ENCODE assay signal across 27 cellular contexts in genomic region chr15:87649175-87649574, GRCh38.
"Had no signal": no experiment of that assay in that cellular context is flagged by ENCODE, and none has a peak within 500 bp of the region (broad histone marks: within the 10 kb centered on the region; RNA-seq: fewer than 3 reads in every experiment).

No MANE protein-coding gene starts in this region.

- H3K79me2 ChIP-seq: parathyroid adenoma had no signal

- H2AFZ ChIP-seq: parathyroid adenoma had no signal

- H3K36me3 ChIP-seq: neutrophil, ovary, right lobe of liver, sigmoid colon, stomach, thoracic aorta, thyroid gland, tibial nerve, upper lobe of left lung, vagina had no signal

- H3K9ac ChIP-seq: parathyroid adenoma had no signal

- H3K4me3 ChIP-seq: ovary, psoas muscle, right lobe of liver, sigmoid colon, stomach, thoracic aorta, thyroid gland, tibial nerve, upper lobe of left lung, vagina had no signal

- H3K4me1 ChIP-seq: parathyroid adenoma, psoas muscle, right lobe of liver, thyroid gland, tibial nerve, upper lobe of left lung, vagina had no signal

- H3K9me3 ChIP-seq: neutrophil, ovary, psoas muscle, right lobe of liver, sigmoid colon, stomach, thoracic aorta, thyroid gland, tibial nerve, upper lobe of left lung, vagina had no signal

- DNase-seq: naive thymus-derived CD8-positive, alpha-beta T cell; nephron progenitor cell; nucleus accumbens; ovary; posterior cingulate gyrus; psoas muscle; right cardiac atrium; right lobe of liver; sigmoid colon; small intestine; stimulated activated CD4-positive, alpha-beta T cell treated with anti-CD3 and anti-CD28 coated beads, Interleukin-15, amount 100 ng/mL, for 24 hours; stimulated activated CD4-positive, alpha-beta T cell treated with anti-CD3 and anti-CD28 coated beads, Interleukin-2, amount 100 ng/mL, for 24 hours; stimulated activated CD4-positive, alpha-beta T cell treated with anti-CD3 and anti-CD28 coated beads, Interleukin-2, amount 100 ng/mL, for 48 hours; stimulated activated CD4-positive, alpha-beta T cell treated with anti-CD3 and anti-CD28 coated beads, Interleukin-4, amount 100 ng/mL, for 24 hours; stimulated activated naive B cell treated with anti-CD40 and anti-IgM and Interleukin-4, amounts not matched to agents 10 μg/mL and 1 μg/mL and 100 μg/mL, for 72 hours; stimulated activated naive CD4-positive, alpha-beta T cell treated with Interleukin-2 at 50 U/mL for 16 hours; stomach; thyroid gland; trophoblast cell; upper lobe of left lung had no signal

- ATAC-seq: naive thymus-derived CD8-positive, alpha-beta T cell; natural killer cell treated with Interleukin-12 subunit alpha and Interleukin-12 subunit beta and Interleukin-15 and Interleukin-18, amount 100 ng/mL, for 72 hours; psoas muscle; right lobe of liver; stimulated activated effector memory CD8-positive, alpha-beta T cell treated with anti-CD3 and anti-CD28 coated beads, Interleukin-12 subunit alpha, Interleukin-12 subunit beta, amount 100 ng/mL, for 72 hours; stimulated activated naive B cell treated with anti-CD40 and anti-IgM and Interleukin-4, amounts not matched to agents 10 μg/mL and 1 μg/mL and 100 μg/mL, for 72 hours had no signal

- H3K27me3 ChIP-seq: neutrophil, ovary, right lobe of liver, sigmoid colon, stomach, thyroid gland, tibial nerve, upper lobe of left lung, vagina had no signal

- H3K27ac ChIP-seq: neutrophil, ovary, parathyroid adenoma, psoas muscle, right lobe of liver, stomach, thoracic aorta, thyroid gland, tibial nerve, upper lobe of left lung, vagina had no signal
